In the genomic region with DNA sequence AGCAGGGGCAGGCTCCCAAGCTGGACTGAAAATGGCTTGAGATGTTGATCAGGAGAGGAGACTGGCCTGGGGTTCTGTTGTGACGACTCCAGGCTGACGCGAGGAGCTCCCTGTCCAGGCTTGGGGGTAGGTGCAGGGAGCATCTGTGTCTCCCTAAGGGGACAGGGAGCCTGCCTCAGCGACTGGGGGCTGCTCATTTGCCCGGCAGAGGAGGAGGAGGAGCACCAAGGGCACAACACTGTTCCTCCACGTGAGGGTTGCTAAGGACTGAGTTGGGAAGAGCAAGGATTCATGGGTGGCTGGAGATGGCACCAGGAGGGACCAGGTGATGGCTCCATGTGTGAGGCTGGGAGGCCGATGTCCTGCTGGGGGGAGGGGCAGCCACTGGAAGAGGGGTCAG, we compare ENCODE assay signal across 20 cellular contexts. TPM values are rescaled to one million over a fixed set of nuclear protein-coding genes. Genes with fewer than 3 reads are reported as not detected.
DNase-seq lines count a peak whose midpoint lies in the region; ATAC-seq, FAIRE-seq and TF ChIP-seq lines count a peak whose summit lies in the region.
"Had no signal": no experiment of that assay in that cellular context is flagged by ENCODE, and none has a peak within 500 bp of the region (broad histone marks: within the 10 kb centered on the region; RNA-seq: fewer than 3 reads in every experiment).

No MANE protein-coding gene starts in this region.

- H3K36me3 ChIP-seq in H7 (replicated peaks; ENCODE audit: control insufficient read depth, insufficient read depth, low read length) (no peaks in the 10 kb centered on the region), IMR-90 (ENCODE audit: control insufficient read depth, insufficient read depth, low read length) (no peaks in the 10 kb centered on the region), kidney (ENCODE audit: control insufficient read depth in 1 of 2, insufficient read depth in 2 of 2, low read length in 2 of 2) (no peaks in the 10 kb centered on the region), neural progenitor cell (peaks cover 6% of the 10 kb centered on the region), colonic mucosa (no peaks in the 10 kb centered on the region)

- peaks cover 2% of the 10 kb centered on the region; the same call in 1 of the 2 replicates for H3K4me1 ChIP-seq in IMR-90 (ENCODE audit: control insufficient read depth, insufficient read depth, low read length)
- H3K4me1 ChIP-seq in kidney (ENCODE audit: control insufficient read depth in 1 of 2, insufficient read depth in 1 of 2, low read depth in 1 of 2, low read length in 2 of 2) = peaks cover 0 to 3% of the 10 kb centered on the region in 2 donors
- H3K4me1 ChIP-seq in neural progenitor cell = peaks cover 6% of the 10 kb centered on the region
- H3K4me1 ChIP-seq in colonic mucosa = no peaks in the 10 kb centered on the region

- CTCF ChIA-PET in IMR-90 (lab: Yijun Ruan, JAX) = no interaction called here

- H3F3A ChIP-seq in neural progenitor cell (ENCODE audit: low read depth) = peaks cover 7% of the 10 kb centered on the region

- H3K27me3 Mint-ChIP-seq in neural progenitor cell (ENCODE audit: insufficient read depth, low read depth) = peaks cover 8% of the 10 kb centered on the region

- no peak overlapping the region for H2BK120ac ChIP-seq in IMR-90 (ENCODE audit: low read depth, low read length)

- no peak for ATAC-seq in IMR-90 (ENCODE audit: low read depth)
- no peak for ATAC-seq in GM21737 (IDR thresholded peaks at IDR 0.05; ENCODE audit: unreplicated experiment)
- ATAC-seq: PC-3 had no signal

- H2AFZ ChIP-seq in IMR-90 (replicated peaks; ENCODE audit: low read length, poor library complexity) = peak overlapping the region; percentile 51
- H2AFZ ChIP-seq in neural progenitor cell (replicated peaks) = no peak overlapping the region

- H2BK20ac ChIP-seq in IMR-90 (ENCODE audit: low read depth, low read length) = no peak overlapping the region

- no peak overlapping the region for H3K14ac ChIP-seq in IMR-90 (replicated peaks; ENCODE audit: low read depth, low read length)

- no peak overlapping the region for H4K8ac ChIP-seq in IMR-90 (ENCODE audit: low read depth in 2 of 2, low read length in 2 of 2)

- peaks cover 31% of the 10 kb centered on the region for H3K4me1 Mint-ChIP-seq in neural progenitor cell

- H2AK9ac ChIP-seq in IMR-90 (replicated peaks; ENCODE audit: low read depth, low read length, poor library complexity) = no peak overlapping the region

- TF ChIP-seq POLR2A in IMR-90 (IDR thresholded peaks at IDR 0.05; ENCODE audit: low read depth, low read length) = no peak

- in situ Hi-C loops in IMR-90 (cut with MboI; ENCODE audit: low sequenced_read_pairs) = no loop called here

- H3K18ac ChIP-seq in IMR-90 (ENCODE audit: low read depth, low read length) = no peak overlapping the region

- no peak for TF ChIP-seq RAD21 in IMR-90 (IDR thresholded peaks at IDR 0.05; ENCODE audit: low read length)

- no peak overlapping the region for H3K4me2 ChIP-seq in IMR-90 (ENCODE audit: low read depth, low read length)
- H3K4me2 ChIP-seq in neural progenitor cell = no peak overlapping the region

- peaks cover 19% of the 10 kb centered on the region for H3K36me3 Mint-ChIP-seq in neural progenitor cell

- H3K4ac ChIP-seq in IMR-90 (ENCODE audit: low read depth, low read length) = no peak overlapping the region

- no peaks in the 10 kb centered on the region for H3K79me2 ChIP-seq in neural progenitor cell (ENCODE audit: low read depth)

- intact Hi-C loops in IMR-90 (cut with micrococcal nuclease) (no loop called here), kidney (cut with DNase I) (no loop called here), colonic mucosa (cut with DNase I) (no loop called here)

- H3K9me1 ChIP-seq in IMR-90 (ENCODE audit: insufficient read depth, low read length) = 0 out of 2 replicates have a peak, but pooled peaks cover 3% of the 10 kb centered on the region

- peak overlapping the region; percentile 28 for H3K27ac Mint-ChIP-seq in neural progenitor cell

- H4K5ac ChIP-seq in IMR-90 (ENCODE audit: low read depth, low read length) = no peak overlapping the region

- dilution Hi-C loops in IMR-90 (cut with HindIII; ENCODE audit: low sequenced_read_pairs, unreplicated experiment) = no loop called here

- H4K91ac ChIP-seq in IMR-90 (ENCODE audit: insufficient read depth, low read depth, low read length) = no peak overlapping the region

- H3K4me3 ChIP-seq in H7 (ENCODE audit: insufficient read depth, low read depth, low read length) (no peak overlapping the region), IMR-90 (ENCODE audit: insufficient read depth, low read depth, low read length) (no peak overlapping the region), kidney (ENCODE audit: low read length in 2 of 2) (no peak overlapping the region), neural progenitor cell (no peak overlapping the region), colonic mucosa (no peak overlapping the region)

- no peak for FAIRE-seq in kidney (lab: Jason Lieb, UNC)
- FAIRE-seq: D721Med, GM12891, GM19239, H1 had no signal

- POLR2A ChIA-PET in IMR-90 (lab: Charles Lee; ENCODE audit: unreplicated experiment) = no interaction called here

- no peak overlapping the region for H2AK5ac ChIP-seq in IMR-90 (ENCODE audit: low read depth, low read length)

- H3K9me3 ChIP-seq in IMR-90 (ENCODE audit: control insufficient read depth, insufficient read depth, low read length) (no peaks in the 10 kb centered on the region), kidney (ENCODE audit: control insufficient read depth in 1 of 2, low read length in 2 of 2) (no peaks in the 10 kb centered on the region), neural progenitor cell (ENCODE audit: low read depth) (no peaks in the 10 kb centered on the region), colonic mucosa (no peaks in the 10 kb centered on the region)

- H3K56ac ChIP-seq in IMR-90 (ENCODE audit: extremely low read depth, insufficient read depth, low read length) = no peak overlapping the region

- no peak for TF ChIP-seq CTCF in IMR-90 (conservative IDR thresholded peaks at IDR 0.05; ENCODE audit: low read depth, low read length)
- no peak for TF ChIP-seq CTCF in kidney (IDR thresholded peaks at IDR 0.05; ENCODE audit: borderline replicate concordance, extremely low read depth, insufficient read depth)
- TF ChIP-seq CTCF in neural progenitor cell (IDR thresholded peaks at IDR 0.05) = no peak
- no peak for TF ChIP-seq CTCF in colonic mucosa (IDR thresholded peaks at IDR 0.05)

- H3K27ac ChIP-seq in IMR-90 (ENCODE audit: insufficient read depth, low read length) (no peak overlapping the region), kidney (ENCODE audit: low read depth in 2 of 2, low read length in 2 of 2) (no peak overlapping the region), neural progenitor cell (no peak overlapping the region), colonic mucosa (no peak overlapping the region)
- H3K27ac ChIP-seq: C4-2B had no signal

- no peaks in the 10 kb centered on the region for H4K20me1 ChIP-seq in IMR-90 (ENCODE audit: insufficient read depth, low read length)
- no peaks in the 10 kb centered on the region for H4K20me1 ChIP-seq in neural progenitor cell (ENCODE audit: low read depth)

- H3K9ac ChIP-seq in IMR-90 (ENCODE audit: low read depth, low read length) = no peak overlapping the region
- H3K9ac ChIP-seq in kidney (ENCODE audit: low read length in 2 of 2) = no peak overlapping the region
- H3K9ac ChIP-seq in neural progenitor cell = no peak overlapping the region
- no peak overlapping the region for H3K9ac ChIP-seq in colonic mucosa (ENCODE audit: low read depth in 2 of 2, low read length in 2 of 2)

- no peaks in the 10 kb centered on the region for H3K79me1 ChIP-seq in IMR-90 (ENCODE audit: low read depth in 1 of 2, low read length in 2 of 2)

- DNase-seq in H7 = peak; percentile 33
- no peak for DNase-seq in IMR-90
- peak; percentile 53 for DNase-seq in kidney
- DNase-seq in neural progenitor cell (ENCODE audit: low spot score) = no peak
- DNase-seq in stimulated activated CD4-positive, alpha-beta T cell treated with anti-CD3 and anti-CD28 coated beads, Interleukin-4, amount 100 ng/mL, for 24 hours = no peak
- no peak for DNase-seq in pons (ENCODE audit: low spot score)
- no peak for DNase-seq in colonic mucosa
- DNase-seq: ACHN, NCI-H1417, NCI-H187, NCI-H226, NCI-H524 treated with DMSO at 0.1 percent for 48 hours, PC-3, RPMI8226 had no signal

- no TSS peak for BruUV-seq in IMR-90 (replicated peaks; lab: Mats Ljungman, UMichigan)

- no peak overlapping the region for H3K4me3 Mint-ChIP-seq in neural progenitor cell

- H3K23ac ChIP-seq in IMR-90 (ENCODE audit: low read depth, low read length) = no peak overlapping the region

- H3K9me3 Mint-ChIP-seq in neural progenitor cell = peaks cover 2% of the 10 kb centered on the region

- H2BK5ac ChIP-seq in IMR-90 (ENCODE audit: low read depth, low read length, poor library complexity, severe bottlenecking) = no peak overlapping the region

- H3K27me3 ChIP-seq in H7 (ENCODE audit: control insufficient read depth, insufficient read depth, low read length) (no peaks in the 10 kb centered on the region), IMR-90 (ENCODE audit: control insufficient read depth, insufficient read depth, low read length) (peaks cover 3% of the 10 kb centered on the region; the same call in 1 of the 2 replicates), neural progenitor cell (no peaks in the 10 kb centered on the region), colonic mucosa (no peaks in the 10 kb centered on the region)

- H2BK15ac ChIP-seq in IMR-90 (ENCODE audit: low read depth, low read length) = no peak overlapping the region

- WGBS in IMR-90 (ENCODE audit: extremely low coverage in 2 of 2, insufficient read length in 1 of 2), 2 experiments = 84% methylated on average over 3 of the region's 7 CpGs; no CpG with 5 or more reads in 1 of the 2 experiments

TF ChIP-seq in IMR-90, 13 proteins besides CTCF, POLR2A, EP300 and RAD21:
- TF ChIP-seq FOS (IDR thresholded peaks at IDR 0.05; ENCODE audit: low read depth, low read length) = no peak
- TF ChIP-seq, protein P1, sequence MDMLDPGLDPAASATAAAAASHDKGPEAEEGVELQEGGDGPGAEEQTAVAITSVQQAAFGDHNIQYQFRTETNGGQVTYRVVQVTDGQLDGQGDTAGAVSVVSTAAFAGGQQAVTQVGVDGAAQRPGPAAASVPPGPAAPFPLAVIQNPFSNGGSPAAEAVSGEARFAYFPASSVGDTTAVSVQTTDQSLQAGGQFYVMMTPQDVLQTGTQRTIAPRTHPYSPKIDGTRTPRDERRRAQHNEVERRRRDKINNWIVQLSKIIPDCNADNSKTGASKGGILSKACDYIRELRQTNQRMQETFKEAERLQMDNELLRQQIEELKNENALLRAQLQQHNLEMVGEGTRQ (IDR thresholded peaks at IDR 0.05; ENCODE audit: low read depth, low read length) = no peak

RNA-seq across cellular contexts. Expression of a gene that starts 53.3 kb away (rescaled TPM):
- 432 and 539 TPM in 2 replicates for total RNA-seq in H7 (2014; rRNA removed; shearing (Covaris generic))
- 250 and 319 TPM in 2 replicates for total RNA-seq in IMR-90 (2012; rRNA removed)
- polyA plus RNA-seq in IMR-90 (2012; rRNA removed) = 161 and 173 TPM in 2 replicates
- polyA plus RNA-seq in IMR-90 (2012; cell fraction: cytosol; rRNA removed) = 91.3 and 126 TPM in 2 replicates
- 154 and 168 TPM in 2 replicates for polyA plus RNA-seq in IMR-90 (2012; cell fraction: nucleus; rRNA removed; ENCODE audit: low replicate concordance)
- total RNA-seq in kidney = 176 TPM
- polyA plus RNA-seq in kidney (ENCODE audit: insufficient read depth, low read depth, low replicate concordance) = 47.8 TPM
- 192 and 244 TPM in 2 replicates for total RNA-seq in neural progenitor cell (ENCODE audit: low replicate concordance)
- 100 to 1,000 TPM; 174 to 190 TPM for total RNA-seq in colonic mucosa

Comparison
In these comparisons a context has a peak if more than half of its experiments do, and no peak if none do; other contexts are left out.
1. DNase-seq: peak in H7 (single experiment) and kidney (single experiment); none in IMR-90 (single experiment), neural progenitor cell (single experiment), stimulated activated CD4-positive, alpha-beta T cell treated with anti-CD3 and anti-CD28 coated beads, Interleukin-4, amount 100 ng/mL, for 24 hours (single experiment), pons (single experiment) and colonic mucosa (single experiment).